In the genomic region with DNA sequence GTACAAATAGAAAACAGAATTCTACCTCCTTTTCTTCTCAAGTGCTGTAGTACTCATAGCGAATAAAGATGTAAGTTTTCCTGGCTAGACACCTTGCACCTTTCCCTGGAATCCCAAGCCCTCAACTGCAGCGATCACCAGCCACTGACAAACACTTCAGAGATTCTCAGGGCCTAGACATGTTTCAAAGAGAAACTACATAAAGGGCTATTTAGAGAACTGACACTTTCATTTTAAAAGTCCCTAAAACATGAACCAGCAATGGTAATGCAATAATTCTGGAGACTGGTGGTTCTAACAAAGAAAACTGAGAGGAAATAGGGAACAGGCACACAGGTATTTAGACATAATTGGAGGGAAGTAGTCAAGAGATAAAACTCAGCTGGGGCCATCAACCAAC, we compare ENCODE assay signal across 19 cellular contexts.
"Had no signal": no experiment of that assay in that cellular context is flagged by ENCODE, and none has a peak within 500 bp of the region (broad histone marks: within the 10 kb centered on the region; RNA-seq: fewer than 3 reads in every experiment).

No MANE protein-coding gene starts in this region.

- H3K27ac Mint-ChIP-seq: natural killer cell; stimulated activated memory B cell treated with anti-CD40 and anti-IgM and Interleukin-4, amounts not matched to agents 10 μg/mL and 1 μg/mL and 100 μg/mL, for 72 hours; stimulated activated naive CD8-positive, alpha-beta T cell treated with anti-CD3 and anti-CD28 coated beads, Interleukin-15, Interleukin-2, amounts not matched to agents 100 ng/mL and 50 ng/mL, for 24 hours had no signal

- DNase-seq: effector CD4-positive, alpha-beta T cell; foreskin melanocyte; head of caudate nucleus; hippocampal formation; left colon; mesendoderm; natural killer cell; posterior cingulate gyrus; spleen; stimulated activated CD4-positive, alpha-beta T cell treated with anti-CD3 and anti-CD28 coated beads, Interleukin-15, amount 100 ng/mL, for 24 hours; stimulated activated CD4-positive, alpha-beta T cell treated with anti-CD3 and anti-CD28 coated beads, Interleukin-1b, Interleukin-23, amount 100 ng/mL, for 48 hours; stimulated activated CD4-positive, alpha-beta T cell treated with anti-CD3 and anti-CD28 coated beads, Interleukin-4, amount 100 ng/mL, for 24 hours; tibial artery; upper lobe of left lung; uterus had no signal

- H3K36me3 Mint-ChIP-seq: natural killer cell had no signal

- H3K4me3 Mint-ChIP-seq: natural killer cell; neural crest cell; stimulated activated memory B cell treated with anti-CD40 and anti-IgM and Interleukin-4, amounts not matched to agents 10 μg/mL and 1 μg/mL and 100 μg/mL, for 72 hours; stimulated activated naive CD8-positive, alpha-beta T cell treated with anti-CD3 and anti-CD28 coated beads, Interleukin-15, Interleukin-2, amounts not matched to agents 100 ng/mL and 50 ng/mL, for 24 hours had no signal

- H3K9me3 Mint-ChIP-seq: natural killer cell; stimulated activated memory B cell treated with anti-CD40 and anti-IgM and Interleukin-4, amounts not matched to agents 10 μg/mL and 1 μg/mL and 100 μg/mL, for 72 hours; stimulated activated naive CD8-positive, alpha-beta T cell treated with anti-CD3 and anti-CD28 coated beads, Interleukin-15, Interleukin-2, amounts not matched to agents 100 ng/mL and 50 ng/mL, for 24 hours had no signal

- H3K4me1 Mint-ChIP-seq: natural killer cell; neural crest cell; stimulated activated memory B cell treated with anti-CD40 and anti-IgM and Interleukin-4, amounts not matched to agents 10 μg/mL and 1 μg/mL and 100 μg/mL, for 72 hours had no signal

- ATAC-seq: left colon; natural killer cell; sciatic nerve; stimulated activated memory B cell treated with anti-CD40 and anti-IgM and Interleukin-4, amounts not matched to agents 10 μg/mL and 1 μg/mL and 100 μg/mL, for 72 hours had no signal

- H3K27me3 Mint-ChIP-seq: stimulated activated memory B cell treated with anti-CD40 and anti-IgM and Interleukin-4, amounts not matched to agents 10 μg/mL and 1 μg/mL and 100 μg/mL, for 72 hours; stimulated activated naive CD8-positive, alpha-beta T cell treated with anti-CD3 and anti-CD28 coated beads, Interleukin-15, Interleukin-2, amounts not matched to agents 100 ng/mL and 50 ng/mL, for 24 hours had no signal
